ENCODE assay signal across 18 cellular contexts in genomic region chr15:94456246-94456645, GRCh38.
"Had no signal": no experiment of that assay in that cellular context is flagged by ENCODE, and none has a peak within 500 bp of the region (broad histone marks: within the 10 kb centered on the region; RNA-seq: fewer than 3 reads in every experiment).

No MANE protein-coding gene starts in this region.

- H3K4me3 ChIP-seq: coronary artery, esophagus muscularis mucosa, gastroesophageal sphincter, lower lobe of right lung had no signal

- H3K9me3 ChIP-seq: esophagus muscularis mucosa, lower lobe of right lung had no signal

- DNase-seq: effector memory CD4-positive, alpha-beta T cell; glutamatergic neuron; islet precursor cell; lower lobe of right lung; natural killer cell; posterior cingulate gyrus; small intestine; stimulated activated CD4-positive, alpha-beta T cell treated with anti-CD3 and anti-CD28 coated beads, Interleukin-12 subunit alpha, Interleukin-12 subunit beta, amount 100 ng/mL, for 4 hours; stimulated activated naive CD4-positive, alpha-beta T cell treated with Interleukin-2 at 50 U/mL for 16 hours; trophoblast cell had no signal

- FAIRE-seq: small intestine had no signal

- H3K4me3 Mint-ChIP-seq: memory B cell, mesothelial cell of epicardium, natural killer cell, neural crest cell had no signal

- H3K27ac ChIP-seq: coronary artery, epithelial cell of prostate, esophagus muscularis mucosa, gastroesophageal sphincter, lower lobe of right lung had no signal

- H3K27me3 ChIP-seq: esophagus muscularis mucosa, gastroesophageal sphincter had no signal

- H3K9me3 Mint-ChIP-seq: natural killer cell had no signal

- H3K27me3 Mint-ChIP-seq: memory B cell had no signal

- H3K4me1 Mint-ChIP-seq: memory B cell had no signal

- H3K36me3 ChIP-seq: gastroesophageal sphincter had no signal

- H3K27ac Mint-ChIP-seq: memory B cell, mesothelial cell of epicardium had no signal

- H3K4me1 ChIP-seq: esophagus muscularis mucosa, gastroesophageal sphincter, lower lobe of right lung had no signal

- ATAC-seq: gastroesophageal sphincter, left lobe of liver, lower lobe of right lung, natural killer cell had no signal
